Comparison of ENCODE assay signal across 19 cellular contexts in the genomic region with DNA sequence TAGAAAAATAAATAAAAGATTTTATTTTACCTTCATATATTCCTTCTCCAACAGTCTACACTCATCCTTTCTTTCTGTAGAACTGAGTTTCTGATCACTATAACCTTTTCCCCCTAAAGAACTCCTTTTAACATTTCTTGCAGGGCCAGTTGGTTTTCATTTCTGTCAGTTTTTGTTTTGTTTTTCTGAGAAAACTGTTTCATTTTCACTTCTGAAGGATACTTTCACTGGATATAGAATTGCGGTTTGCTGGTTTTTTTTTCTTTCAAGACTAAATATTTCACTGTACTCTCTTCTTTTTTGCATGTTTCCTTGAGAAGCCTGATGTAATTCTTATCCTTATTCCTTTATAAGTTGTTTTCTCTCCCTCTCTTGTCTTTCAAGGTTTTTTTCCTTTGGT.
DNase-seq lines count a peak whose midpoint lies in the region; ATAC-seq, FAIRE-seq and TF ChIP-seq lines count a peak whose summit lies in the region.
"Had no signal": no experiment of that assay in that cellular context is flagged by ENCODE, and none has a peak within 500 bp of the region (broad histone marks: within the 10 kb centered on the region; RNA-seq: fewer than 3 reads in every experiment).

No MANE protein-coding gene starts in this region.

- no peaks in the 10 kb centered on the region for H3K4me1 ChIP-seq in OCI-LY7 (ENCODE audit: insufficient read depth, low read length, poor library complexity, severe bottlenecking)
- H3K4me1 ChIP-seq: BLaER1 treated with 17β-estradiol and CSF1 and Interleukin-3, amounts not matched to agents 10 nM and 100 nM; Peyer's patch had no signal

- H4K20me1 ChIP-seq in OCI-LY7 (ENCODE audit: insufficient read depth, low read length): no peaks in the 10 kb centered on the region
- H4K20me1 ChIP-seq: BLaER1 treated with 17β-estradiol and CSF1 and Interleukin-3, amounts not matched to agents 10 nM and 100 nM had no signal

- H3K36me3 ChIP-seq in OCI-LY7 (ENCODE audit: insufficient read depth, low read length): no peaks in the 10 kb centered on the region
- H3K36me3 ChIP-seq: BLaER1 treated with 17β-estradiol and CSF1 and Interleukin-3, amounts not matched to agents 10 nM and 100 nM; Peyer's patch; thoracic aorta had no signal

- intact Hi-C loops in OCI-LY7 (cut with micrococcal nuclease; ENCODE audit: unreplicated experiment): no loop called here

- no peaks in the 10 kb centered on the region for H3K9me2 ChIP-seq in OCI-LY7 (ENCODE audit: insufficient read depth, low read length)

- no peaks in the 10 kb centered on the region for H3K79me2 ChIP-seq in OCI-LY7 (ENCODE audit: insufficient read depth, low read depth, low read length)

- H3K4me3 ChIP-seq in fibroblast of villous mesenchyme (ENCODE audit: low read depth, low read length) (no peak overlapping the region), OCI-LY7 (ENCODE audit: low read depth, low read length, poor library complexity, severe bottlenecking) (no peak overlapping the region)
- H3K4me3 ChIP-seq: BLaER1 treated with 17β-estradiol and CSF1 and Interleukin-3, amounts not matched to agents 10 nM and 100 nM; Peyer's patch; thoracic aorta had no signal

- CTCF ChIA-PET in OCI-LY7 (lab: Charles Lee; ENCODE audit: unreplicated experiment): no interaction called here

- FAIRE-seq in GM19239 (lab: Jason Lieb, UNC): peak; percentile 91
- FAIRE-seq: H1 had no signal

- no TSS peak for BruUV-seq in OCI-LY7 (replicated peaks; lab: Mats Ljungman, UMichigan)

- peak; percentile 7 for DNase-seq in GM10266 (ENCODE audit: extremely low spot score)
- DNase-seq in GM19239 (ENCODE audit: insufficient read length, low spot score): no peak
- peak; percentile 28 for DNase-seq in fibroblast of villous mesenchyme (ENCODE audit: low read depth)
- no peak for DNase-seq in anterior cingulate cortex (lab: John Stamatoyannopoulos, UW)
- no peak for DNase-seq in OCI-LY7 (ENCODE audit: low spot score)
- DNase-seq: activated T-cell treated with anti-CD3 and anti-CD28 coated beads, Interleukin-2, amount 50 U/mL, for 4 hours; amygdala; DMS 273 treated with DMSO at 0.1 percent for 48 hours; hypothalamus; NCI-H2081; Peyer's patch; stimulated activated CD4-positive, alpha-beta T cell treated with anti-CD3 and anti-CD28 coated beads, Interleukin-4, amount 100 ng/mL, for 24 hours; stimulated activated CD8-positive, alpha-beta memory T cell treated with anti-CD3 and anti-CD28 coated beads, Interleukin-4, amount 100 ng/mL, for 48 hours had no signal

- POLR2A ChIA-PET in OCI-LY7 (lab: Charles Lee): no interaction called here

- H3K4me2 ChIP-seq in OCI-LY7 (ENCODE audit: low read length): no peak overlapping the region
- H3K4me2 ChIP-seq: BLaER1 treated with 17β-estradiol and CSF1 and Interleukin-3, amounts not matched to agents 10 nM and 100 nM had no signal

- TF ChIP-seq CTCF in GM10266 (IDR thresholded peaks at IDR 0.05; ENCODE audit: control insufficient read depth, insufficient read depth, low read depth, missing control alignments) (no peak), fibroblast of villous mesenchyme (IDR thresholded peaks at IDR 0.05; ENCODE audit: insufficient read depth, low read depth, low read length) (no peak), OCI-LY7 (conservative IDR thresholded peaks at IDR 0.05; ENCODE audit: low read length) (no peak)

- no peak overlapping the region for H2AFZ ChIP-seq in OCI-LY7 (ENCODE audit: low read length)

- ATAC-seq in HG03565 (IDR thresholded peaks at IDR 0.05; ENCODE audit: unreplicated experiment) (peak; percentile 40), HG02973 (IDR thresholded peaks at IDR 0.05; ENCODE audit: unreplicated experiment) (no peak)
- ATAC-seq: activated T-cell treated with anti-CD3 and anti-CD28 coated beads, Interleukin-2, amount 50 U/mL, for 4 hours; SK-N-SH treated with all-trans-retinoic acid at 6 μM for 48 hours had no signal

- no peaks in the 10 kb centered on the region for H3K9me3 ChIP-seq in OCI-LY7 (ENCODE audit: low read length)
- H3K9me3 ChIP-seq: Peyer's patch, thoracic aorta had no signal

- no peak overlapping the region for H3K27ac ChIP-seq in OCI-LY7 (ENCODE audit: low read depth, low read length, poor library complexity, severe bottlenecking)
- H3K27ac ChIP-seq: BLaER1 treated with 17β-estradiol and CSF1 and Interleukin-3, amounts not matched to agents 10 nM and 100 nM; Peyer's patch; thoracic aorta had no signal

Comparison
In these comparisons a context has a peak if more than half of its experiments do, and no peak if none do; other contexts are left out.
1. DNase-seq: peak in GM10266 (single experiment) and fibroblast of villous mesenchyme (single experiment); none in GM19239 (single experiment), anterior cingulate cortex (0 of 58) and OCI-LY7 (single experiment).